Comparison of ENCODE assay signal across 15 cellular contexts in genomic region chr11:3830741-3831140, GRCh38. TPM values are rescaled to one million over a fixed set of nuclear protein-coding genes. Genes with fewer than 3 reads are reported as not detected.
DNase-seq lines count a peak whose midpoint lies in the region; ATAC-seq lines count a peak whose summit lies in the region.
"Had no signal": no experiment of that assay in that cellular context is flagged by ENCODE, and none has a peak within 500 bp of the region (broad histone marks: within the 10 kb centered on the region; RNA-seq: fewer than 3 reads in every experiment).

No MANE protein-coding gene starts in this region.

- H3K27me3 Mint-ChIP-seq in activated CD4-positive, alpha-beta T cell treated with anti-CD3 and anti-CD28 coated beads, Interleukin-2, amount 10 ng/mL, durations not matched to agents 7 days and 5 days: no peaks in the 10 kb centered on the region
- no peaks in the 10 kb centered on the region for H3K27me3 Mint-ChIP-seq in dendritic cell treated with granulocyte-macrophage colony-stimulating factor and Interleukin-4, amounts not matched to agents 40 ng/mL and 50 ng/mL, for 4 days
- H3K27me3 Mint-ChIP-seq in stimulated activated naive CD8-positive, alpha-beta T cell treated with anti-CD3 and anti-CD28 coated beads, Interleukin-15, amount 100 ng/mL, for 72 hours: no peaks in the 10 kb centered on the region

- intact Hi-C loops in dendritic cell treated with granulocyte-macrophage colony-stimulating factor and Interleukin-4, amounts not matched to agents 40 ng/mL and 50 ng/mL, for 4 days (cut with micrococcal nuclease): no loop called here

- POLR2A ChIA-PET in activated CD4-positive, alpha-beta T cell treated with anti-CD3 and anti-CD28 coated beads, Interleukin-2, amount 10 ng/mL, durations not matched to agents 7 days and 5 days (lab: Charles Lee): no interaction called here

- no peak overlapping the region for H3K4me3 Mint-ChIP-seq in activated CD4-positive, alpha-beta T cell treated with anti-CD3 and anti-CD28 coated beads, Interleukin-2, amount 10 ng/mL, durations not matched to agents 7 days and 5 days
- H3K4me3 Mint-ChIP-seq in dendritic cell treated with granulocyte-macrophage colony-stimulating factor and Interleukin-4, amounts not matched to agents 40 ng/mL and 50 ng/mL, for 4 days: peak overlapping the region; percentile 53
- H3K4me3 Mint-ChIP-seq in stimulated activated naive CD8-positive, alpha-beta T cell treated with anti-CD3 and anti-CD28 coated beads, Interleukin-15, amount 100 ng/mL, for 72 hours: peak overlapping the region in 1 of 2 donors; percentile 25

- peaks cover 78% of the 10 kb centered on the region for H3K36me3 Mint-ChIP-seq in activated CD4-positive, alpha-beta T cell treated with anti-CD3 and anti-CD28 coated beads, Interleukin-2, amount 10 ng/mL, durations not matched to agents 7 days and 5 days (ENCODE audit: low read depth)
- H3K36me3 Mint-ChIP-seq in dendritic cell treated with granulocyte-macrophage colony-stimulating factor and Interleukin-4, amounts not matched to agents 40 ng/mL and 50 ng/mL, for 4 days (ENCODE audit: low read depth): peaks cover 96% of the 10 kb centered on the region

- DNase-seq in activated CD4-positive, alpha-beta T cell treated with anti-CD3 and anti-CD28 coated beads, Interleukin-2, amount 10 ng/mL, durations not matched to agents 7 days and 5 days: no peak
- DNase-seq in activated CD4-positive, alpha-beta T cell treated with anti-CD3 and anti-CD28 coated beads for 4 hours: no peak
- DNase-seq in SKM-1 (lab: John Stamatoyannopoulos, UW; ENCODE audit: unreplicated experiment) (peak; percentile 32), LoVo (ENCODE audit: low spot score) (no peak), islet precursor cell (no peak), anterior cingulate cortex (lab: John Stamatoyannopoulos, UW) (no peak)
- DNase-seq in stimulated activated naive CD8-positive, alpha-beta T cell treated with anti-CD3 and anti-CD28 coated beads, Interleukin-15, amount 100 ng/mL, for 72 hours: no peak
- DNase-seq: activated CD8-positive, alpha-beta memory T cell treated with anti-CD3 and anti-CD28 coated beads, Interleukin-2, amount 50 U/mL, for 48 hours; DMS79; GOT3; left ventricle myocardium superior; OCI-M1; stimulated activated CD4-positive, alpha-beta T cell treated with anti-CD3 and anti-CD28 coated beads, Interleukin-12 subunit alpha, Interleukin-12 subunit beta, amount 100 ng/mL, for 4 hours; uterus had no signal

- no peak for ATAC-seq in stimulated activated naive CD8-positive, alpha-beta T cell treated with anti-CD3 and anti-CD28 coated beads, Interleukin-15, amount 100 ng/mL, for 72 hours
- ATAC-seq: left ventricle myocardium superior had no signal

- H3K4me1 Mint-ChIP-seq in activated CD4-positive, alpha-beta T cell treated with anti-CD3 and anti-CD28 coated beads, Interleukin-2, amount 10 ng/mL, durations not matched to agents 7 days and 5 days: peaks cover 70% of the 10 kb centered on the region
- peaks cover 95% of the 10 kb centered on the region for H3K4me1 Mint-ChIP-seq in dendritic cell treated with granulocyte-macrophage colony-stimulating factor and Interleukin-4, amounts not matched to agents 40 ng/mL and 50 ng/mL, for 4 days (ENCODE audit: low read depth)
- peaks cover 83% of the 10 kb centered on the region for H3K4me1 Mint-ChIP-seq in stimulated activated naive CD8-positive, alpha-beta T cell treated with anti-CD3 and anti-CD28 coated beads, Interleukin-15, amount 100 ng/mL, for 72 hours

- CTCF ChIA-PET in activated CD4-positive, alpha-beta T cell treated with anti-CD3 and anti-CD28 coated beads, Interleukin-2, amount 10 ng/mL, durations not matched to agents 7 days and 5 days (lab: Charles Lee): interaction anchor here (1.2 to 19.7 kb wide), 4 partner anchors 11 to 75 kb away, joined by 3 to 355 read pairs (median 10); partner anchors contain the start of genes RHOG and STIM1

- peak overlapping the region; percentile 37 for H3K27ac Mint-ChIP-seq in activated CD4-positive, alpha-beta T cell treated with anti-CD3 and anti-CD28 coated beads, Interleukin-2, amount 10 ng/mL, durations not matched to agents 7 days and 5 days
- peak overlapping the region; percentile 100 for H3K27ac Mint-ChIP-seq in dendritic cell treated with granulocyte-macrophage colony-stimulating factor and Interleukin-4, amounts not matched to agents 40 ng/mL and 50 ng/mL, for 4 days
- peak overlapping the region; percentile 28 to 85 for H3K27ac Mint-ChIP-seq in stimulated activated naive CD8-positive, alpha-beta T cell treated with anti-CD3 and anti-CD28 coated beads, Interleukin-15, amount 100 ng/mL, for 72 hours

- H3K9me3 Mint-ChIP-seq in activated CD4-positive, alpha-beta T cell treated with anti-CD3 and anti-CD28 coated beads, Interleukin-2, amount 10 ng/mL, durations not matched to agents 7 days and 5 days: no peaks in the 10 kb centered on the region
- no peaks in the 10 kb centered on the region for H3K9me3 Mint-ChIP-seq in dendritic cell treated with granulocyte-macrophage colony-stimulating factor and Interleukin-4, amounts not matched to agents 40 ng/mL and 50 ng/mL, for 4 days
- no peaks in the 10 kb centered on the region for H3K9me3 Mint-ChIP-seq in stimulated activated naive CD8-positive, alpha-beta T cell treated with anti-CD3 and anti-CD28 coated beads, Interleukin-15, amount 100 ng/mL, for 72 hours

RNA-seq across cellular contexts. Expression of gene RHOG, which starts 10.0 kb away (rescaled TPM):
- 100 to 1,000 TPM; 158 to 172 TPM for total RNA-seq in activated CD4-positive, alpha-beta T cell treated with anti-CD3 and anti-CD28 coated beads, Interleukin-2, amount 10 ng/mL, durations not matched to agents 7 days and 5 days

RNA-seq across cellular contexts. Expression of gene PGAP2, which starts 22.4 kb away (rescaled TPM):
- 10 to 100 TPM; 30.0 to 30.9 TPM for total RNA-seq in activated CD4-positive, alpha-beta T cell treated with anti-CD3 and anti-CD28 coated beads, Interleukin-2, amount 10 ng/mL, durations not matched to agents 7 days and 5 days

RNA-seq across cellular contexts. Expression of gene STIM1, which starts 24.7 kb away (rescaled TPM):
- total RNA-seq in activated CD4-positive, alpha-beta T cell treated with anti-CD3 and anti-CD28 coated beads, Interleukin-2, amount 10 ng/mL, durations not matched to agents 7 days and 5 days: 100 to 1,000 TPM; 103 to 108 TPM

RNA-seq across cellular contexts. Expression of gene NUP98, which starts 33.4 kb away (rescaled TPM):
- 100 to 1,000 TPM in 1 of 2 experiments, 10 to 100 TPM in 1; 94.7 to 116 TPM for total RNA-seq in activated CD4-positive, alpha-beta T cell treated with anti-CD3 and anti-CD28 coated beads, Interleukin-2, amount 10 ng/mL, durations not matched to agents 7 days and 5 days

Comparison
In these comparisons a context has a peak if more than half of its experiments do, and no peak if none do; other contexts are left out.
1. H3K27ac Mint-ChIP-seq: peak in every context shown above with its lines; median percentile 100 in dendritic cell treated with granulocyte-macrophage colony-stimulating factor and Interleukin-4, amounts not matched to agents 40 ng/mL and 50 ng/mL, for 4 days; 56 in stimulated activated naive CD8-positive, alpha-beta T cell treated with anti-CD3 and anti-CD28 coated beads, Interleukin-15, amount 100 ng/mL, for 72 hours; 37 in activated CD4-positive, alpha-beta T cell treated with anti-CD3 and anti-CD28 coated beads, Interleukin-2, amount 10 ng/mL, durations not matched to agents 7 days and 5 days.